In genomic region chr15:100330221-100330620, GRCh38 we compare ENCODE assay signal across 16 cellular contexts. TPM values are rescaled to one million over a fixed set of nuclear protein-coding genes. Genes with fewer than 3 reads are reported as not detected.
DNase-seq lines count a peak whose midpoint lies in the region; ATAC-seq and TF ChIP-seq lines count a peak whose summit lies in the region.
"Had no signal": no experiment of that assay in that cellular context is flagged by ENCODE, and none has a peak within 500 bp of the region (broad histone marks: within the 10 kb centered on the region; RNA-seq: fewer than 3 reads in every experiment).

No MANE protein-coding gene starts in this region.

- H3K27ac Mint-ChIP-seq in activated CD8-positive, alpha-beta T cell treated with anti-CD3 and anti-CD28 coated beads for 36 hours: peak overlapping the region; percentile 77
- peak overlapping the region; percentile 11 to 88 for H3K27ac Mint-ChIP-seq in effector memory CD8-positive, alpha-beta T cell
- H3K27ac Mint-ChIP-seq: activated B cell treated with CpG ODN at 0.5 μM for 24 hours, nephron progenitor cell had no signal

- ATAC-seq in activated CD8-positive, alpha-beta T cell treated with anti-CD3 and anti-CD28 coated beads for 36 hours: peak; percentile 75
- ATAC-seq in effector memory CD8-positive, alpha-beta T cell (replicated peaks): peak; percentile 46
- ATAC-seq in HG02798 (IDR thresholded peaks at IDR 0.05; ENCODE audit: poor library complexity, unreplicated experiment): no peak
- ATAC-seq in HG03442 (IDR thresholded peaks at IDR 0.05; ENCODE audit: unreplicated experiment): no peak
- ATAC-seq: Panc1 had no signal

- peaks cover 57% of the 10 kb centered on the region for H3K4me1 Mint-ChIP-seq in activated CD8-positive, alpha-beta T cell treated with anti-CD3 and anti-CD28 coated beads for 36 hours (ENCODE audit: low read depth)
- H3K4me1 Mint-ChIP-seq in effector memory CD8-positive, alpha-beta T cell (ENCODE audit: low read depth in 2 of 2): peaks cover 46 to 58% of the 10 kb centered on the region in 2 donors
- H3K4me1 Mint-ChIP-seq: activated B cell treated with CpG ODN at 0.5 μM for 24 hours had no signal

- CTCF ChIA-PET in activated CD8-positive, alpha-beta T cell treated with anti-CD3 and anti-CD28 coated beads for 36 hours (lab: Charles Lee): interaction anchor here (0.6 to 2.5 kb wide), 5 partner anchors 9 to 20 kb away, joined by 3 to 16 read pairs (median 7); partner anchors contain the start of gene ADAMTS17

- no peaks in the 10 kb centered on the region for H3K9me3 ChIP-seq in thymus (ENCODE audit: control insufficient read depth)
- H3K9me3 ChIP-seq: adrenal gland, uterus had no signal

- TF ChIP-seq CTCF in activated CD8-positive, alpha-beta T cell treated with anti-CD3 and anti-CD28 coated beads for 36 hours (IDR thresholded peaks at IDR 0.05): no peak

- no peaks in the 10 kb centered on the region for H3K36me3 ChIP-seq in thymus (ENCODE audit: control insufficient read depth, insufficient read depth)
- H3K36me3 ChIP-seq: adrenal gland, uterus had no signal

- peak overlapping the region; percentile 25 for H3K4me3 ChIP-seq in thymus (ENCODE audit: low read length)
- H3K4me3 ChIP-seq: adrenal gland, uterus had no signal

- peak; percentile 54 for DNase-seq in stimulated activated CD4-positive, alpha-beta T cell treated with anti-CD3 and anti-CD28 coated beads, Interleukin-1b, Interleukin-23, amount 100 ng/mL, for 48 hours
- no peak for DNase-seq in stimulated activated CD4-positive, alpha-beta T cell treated with anti-CD3 and anti-CD28 coated beads, Interleukin-12 subunit alpha, Interleukin-12 subunit beta, amount 100 ng/mL, for 4 hours
- peak; percentile 79 for DNase-seq in activated CD8-positive, alpha-beta T cell treated with anti-CD3 and anti-CD28 coated beads for 36 hours
- peak in 1 of 3 experiments; percentile 21 for DNase-seq in effector memory CD8-positive, alpha-beta T cell
- no peak for DNase-seq in cortex of kidney (lab: John Stamatoyannopoulos, UW)
- DNase-seq: activated B cell treated with CpG ODN at 0.5 μM for 24 hours, adrenal gland, AML-193, caudate nucleus, NCI-H446 treated with DMSO at 0.1 percent for 48 hours, nephron progenitor cell, uterus had no signal

- peak overlapping the region; percentile 55 for H3K4me3 Mint-ChIP-seq in activated CD8-positive, alpha-beta T cell treated with anti-CD3 and anti-CD28 coated beads for 36 hours
- peak overlapping the region; percentile 74 for H3K4me3 Mint-ChIP-seq in effector memory CD8-positive, alpha-beta T cell
- H3K4me3 Mint-ChIP-seq: activated B cell treated with CpG ODN at 0.5 μM for 24 hours, nephron progenitor cell had no signal

- H3K4me1 ChIP-seq in thymus (ENCODE audit: control insufficient read depth, insufficient read depth, low read length): peaks cover 38% of the 10 kb centered on the region
- H3K4me1 ChIP-seq: adrenal gland, uterus had no signal

- intact Hi-C loops in activated CD8-positive, alpha-beta T cell treated with anti-CD3 and anti-CD28 coated beads for 36 hours (cut with micrococcal nuclease): loop anchor here (10.0 kb wide), 1 partner anchor 195 kb away; no protein-coding TSS in a partner anchor

- POLR2A ChIA-PET in activated CD8-positive, alpha-beta T cell treated with anti-CD3 and anti-CD28 coated beads for 36 hours (lab: Charles Lee): interaction anchor here (0.9 to 1.7 kb wide), 2 partner anchors 272 to 401 kb away, joined by 3 read pairs; partner anchors contain the start of gene ASB7

- WGBS in thymus: 50% methylated on average over 10 of the region's 10 CpGs

- no peaks in the 10 kb centered on the region for H3K27me3 ChIP-seq in thymus (ENCODE audit: control insufficient read depth, insufficient read depth)
- H3K27me3 ChIP-seq: adrenal gland, uterus had no signal

- peaks cover 3% of the 10 kb centered on the region for H3K27me3 Mint-ChIP-seq in activated CD8-positive, alpha-beta T cell treated with anti-CD3 and anti-CD28 coated beads for 36 hours
- no peaks in the 10 kb centered on the region for H3K27me3 Mint-ChIP-seq in effector memory CD8-positive, alpha-beta T cell

- H3K27ac ChIP-seq in thymus (ENCODE audit: low read depth): peak overlapping the region; percentile 73
- H3K27ac ChIP-seq: adrenal gland, uterus had no signal

- H3K36me3 Mint-ChIP-seq in activated CD8-positive, alpha-beta T cell treated with anti-CD3 and anti-CD28 coated beads for 36 hours (ENCODE audit: low read depth): peaks cover 4% of the 10 kb centered on the region
- H3K36me3 Mint-ChIP-seq in effector memory CD8-positive, alpha-beta T cell (ENCODE audit: insufficient read depth): no peaks in the 10 kb centered on the region

- no peaks in the 10 kb centered on the region for H3K9me3 Mint-ChIP-seq in activated CD8-positive, alpha-beta T cell treated with anti-CD3 and anti-CD28 coated beads for 36 hours
- H3K9me3 Mint-ChIP-seq in effector memory CD8-positive, alpha-beta T cell: no peaks in the 10 kb centered on the region

RNA-seq across cellular contexts. Expression of gene ADAMTS17, which starts 11.6 kb away (rescaled TPM):
- total RNA-seq in activated CD8-positive, alpha-beta T cell treated with anti-CD3 and anti-CD28 coated beads for 36 hours: 1 to 10 TPM in 1 of 2 experiments, under 1 TPM in 1; 0.60 to 1.5 TPM
- polyA plus RNA-seq in thymus: 5.6 TPM

Comparison
In these comparisons a context has a peak if more than half of its experiments do, and no peak if none do; other contexts are left out.
1. DNase-seq: peak in stimulated activated CD4-positive, alpha-beta T cell treated with anti-CD3 and anti-CD28 coated beads, Interleukin-1b, Interleukin-23, amount 100 ng/mL, for 48 hours (single experiment) and activated CD8-positive, alpha-beta T cell treated with anti-CD3 and anti-CD28 coated beads for 36 hours (single experiment); none in stimulated activated CD4-positive, alpha-beta T cell treated with anti-CD3 and anti-CD28 coated beads, Interleukin-12 subunit alpha, Interleukin-12 subunit beta, amount 100 ng/mL, for 4 hours (single experiment) and cortex of kidney (single experiment).
2. ATAC-seq: peak in activated CD8-positive, alpha-beta T cell treated with anti-CD3 and anti-CD28 coated beads for 36 hours (single experiment) and effector memory CD8-positive, alpha-beta T cell (single experiment); none in HG02798 (single experiment) and HG03442 (single experiment).